In genomic region chr7:471866-472639, GRCh38 we compare ENCODE assay signal across 10 cellular contexts. TPM values are rescaled to one million over a fixed set of nuclear protein-coding genes. Genes with fewer than 3 reads are reported as not detected.
A peak's percentile ranks its signal among the peaks of the same experiment; 100 is the strongest.
DNase-seq lines count a peak whose midpoint lies in the region; ATAC-seq, FAIRE-seq and TF ChIP-seq lines count a peak whose summit lies in the region.
"Had no signal": no experiment of that assay in that cellular context is flagged by ENCODE, and none has a peak within 500 bp of the region (broad histone marks: within the 10 kb centered on the region; RNA-seq: fewer than 3 reads in every experiment).

No MANE protein-coding gene starts in this region.

- 68% methylated on average over 25 of the region's 26 CpGs for WGBS in SK-N-SH (ENCODE audit: low lambda C conversion rate)
- no CpG with 5 or more reads among the region's 26 CpGs for WGBS in H9 (ENCODE audit: extremely low coverage, insufficient read length, low lambda C conversion rate)

- H3K27me3 ChIP-seq in SK-N-SH (ENCODE audit: insufficient read depth) (no peaks in the 10 kb centered on the region), bronchial epithelial cell (ENCODE audit: control insufficient read depth, insufficient read depth, low read length) (no peaks in the 10 kb centered on the region), thoracic aorta (replicated peaks; ENCODE audit: insufficient read depth) (no peaks in the 10 kb centered on the region), H9 (ENCODE audit: insufficient read depth, low read length) (no peaks in the 10 kb centered on the region)

- H4K8ac ChIP-seq in H9 (replicated peaks; ENCODE audit: insufficient read length, low read depth, low read length): no peak overlapping the region

- POLR2A ChIA-PET in SK-N-SH (lab: Yijun Ruan, JAX): no interaction called here

- H2AK5ac ChIP-seq in H9 (ENCODE audit: insufficient read length, low read length): no peak overlapping the region

- H3K4me1 ChIP-seq in SK-N-SH (ENCODE audit: control insufficient read depth in 1 of 2, insufficient read depth in 2 of 2, low read depth in 1 of 2, low read length in 1 of 2) (peaks cover 4 to 10% of the 10 kb centered on the region in 2 experiments; a peak in 2 of 4 replicates), thoracic aorta (ENCODE audit: control insufficient read depth in 1 of 2, low read depth in 2 of 2) (peaks cover 16 to 24% of the 10 kb centered on the region in 2 donors), H9 (ENCODE audit: insufficient read depth, low read length) (no peaks in the 10 kb centered on the region)

- H3K9me3 ChIP-seq in SK-N-SH (0 out of 2 replicates have a peak, but pooled peaks cover 4% of the 10 kb centered on the region), thoracic aorta (peaks cover 6% of the 10 kb centered on the region), H9 (ENCODE audit: control insufficient read depth, low read depth, low read length) (no peaks in the 10 kb centered on the region)

- peaks cover 7% of the 10 kb centered on the region for H3K27me3 Mint-ChIP-seq in H9 (ENCODE audit: low read depth)

- no peaks in the 10 kb centered on the region for H3K79me1 ChIP-seq in H9 (ENCODE audit: insufficient read depth, low read depth, low read length, poor library complexity, severe bottlenecking)

- no peak for TF ChIP-seq RAD21 in SK-N-SH (IDR thresholded peaks at IDR 0.05; ENCODE audit: low read length)

- H3K14ac ChIP-seq in H9 (ENCODE audit: insufficient read depth, low read length): no peak overlapping the region

- H3K4ac ChIP-seq in H9 (ENCODE audit: low read depth, low read length): no peak overlapping the region

- no peak overlapping the region for H3K23ac ChIP-seq in H9 (ENCODE audit: insufficient read length, low read depth, low read length)

- no peak for DNase-seq in SK-N-SH
- peak; percentile 89 for DNase-seq in bronchial epithelial cell (ENCODE audit: low read depth)
- peak; percentile 4 to 31 for DNase-seq in left colon
- peak; percentile 82 for DNase-seq in thoracic aorta (ENCODE audit: low spot score)
- no peak for DNase-seq in DMS79 treated with DMSO at 0.1 percent for 48 hours (lab: John Stamatoyannopoulos, UW)
- no peak for DNase-seq in H9

- TF ChIP-seq EP300 in SK-N-SH (IDR thresholded peaks at IDR 0.05; ENCODE audit: borderline replicate concordance in 1 of 2, low read depth in 1 of 2, low read length in 1 of 2): no peak

- H2BK120ac ChIP-seq in H9 (ENCODE audit: low read depth, low read length, poor library complexity, severe bottlenecking): no peak overlapping the region

- ATAC-seq in SK-N-SH treated with all-trans-retinoic acid at 6 μM for 48 hours (peak; percentile 81), left colon (no peak), thoracic aorta (ENCODE audit: insufficient number of reproducible peaks, low FRiP score, low read depth) (peak; percentile 92), HG03196 (IDR thresholded peaks at IDR 0.05; ENCODE audit: unreplicated experiment) (no peak)

- H3K27ac ChIP-seq in SK-N-SH (ENCODE audit: low read depth in 2 of 2, low read length in 1 of 2) (peak overlapping the region in 1 of 2 experiments; percentile 47; a peak in 1 of 4 replicates), thoracic aorta (peak overlapping the region; percentile 77), H9 (ENCODE audit: insufficient read length, low read depth, low read length) (no peak overlapping the region)

- H3K79me2 ChIP-seq in SK-N-SH (ENCODE audit: insufficient read depth) (no peaks in the 10 kb centered on the region), H9 (ENCODE audit: insufficient read depth, low read length) (no peaks in the 10 kb centered on the region)

- no peaks in the 10 kb centered on the region for H3K4me1 Mint-ChIP-seq in H9

- H3K18ac ChIP-seq in H9 (ENCODE audit: insufficient read length, low read depth, low read length): no peak overlapping the region

- H4K91ac ChIP-seq in H9 (ENCODE audit: insufficient read length, low read depth, low read length): no peak overlapping the region

- no peak for TF ChIP-seq CTCF in SK-N-SH (IDR thresholded peaks at IDR 0.05)
- TF ChIP-seq CTCF in bronchial epithelial cell (IDR thresholded peaks at IDR 0.05; ENCODE audit: insufficient read depth, low read length, severe bottlenecking): no peak
- TF ChIP-seq CTCF in thoracic aorta (IDR thresholded peaks at IDR 0.05): no peak
- no peak for TF ChIP-seq CTCF in H9 (conservative IDR thresholded peaks at IDR 0.05)

- no peak for FAIRE-seq in bronchial epithelial cell (lab: Jason Lieb, UNC)
- FAIRE-seq: A204.1, frontal cortex had no signal

- H3K4me3 Mint-ChIP-seq in H9: no peak overlapping the region

- H3K36me3 ChIP-seq in SK-N-SH (replicated peaks in 1 of 2; ENCODE audit: control insufficient read depth in 1 of 2, insufficient read depth in 2 of 2, low read length in 1 of 2) (no peaks in the 10 kb centered on the region), bronchial epithelial cell (ENCODE audit: control insufficient read depth, insufficient read depth, low read length) (no peaks in the 10 kb centered on the region), thoracic aorta (no peaks in the 10 kb centered on the region)

- no peak overlapping the region for H3T11ph ChIP-seq in H9 (ENCODE audit: low read length)

- no peaks in the 10 kb centered on the region for H3K9me2 ChIP-seq in SK-N-SH

- no peak overlapping the region for H2BK15ac ChIP-seq in H9 (ENCODE audit: low read depth, low read length)

- H3K36me3 Mint-ChIP-seq in H9 (ENCODE audit: insufficient read depth in 1 of 3, low read depth in 3 of 3): peaks cover 10 to 13% (median 11%) of the 10 kb centered on the region in 3 experiments

- H2AFZ ChIP-seq in SK-N-SH (ENCODE audit: low read depth) (no peak overlapping the region), H9 (ENCODE audit: low read length) (no peak overlapping the region)

- no peak overlapping the region for H4K5ac ChIP-seq in H9 (ENCODE audit: insufficient read length, low read depth, low read length)

- H3K9ac ChIP-seq in SK-N-SH: no peak overlapping the region
- no peak overlapping the region for H3K9ac ChIP-seq in H9 (ENCODE audit: extremely low read depth, insufficient read length, low read length)

- intact Hi-C loops in left colon (cut with DNase I, micrococcal nuclease): no loop called here

- no peak overlapping the region for H2BK5ac ChIP-seq in H9 (ENCODE audit: insufficient read length, low read length)

- no peak overlapping the region for H3K4me3 ChIP-seq in SK-N-SH (ENCODE audit: low read depth in 2 of 2, low read length in 1 of 2)
- no peak overlapping the region for H3K4me3 ChIP-seq in bronchial epithelial cell (ENCODE audit: low read depth, low read length)
- peak overlapping the region; percentile 35 for H3K4me3 ChIP-seq in thoracic aorta

- CTCF ChIA-PET in SK-N-SH (lab: Yijun Ruan, JAX): interaction anchor here (0.6 to 1.1 kb wide), 4 partner anchors 11 to 104 kb away, joined by 3 to 4 read pairs (median 3); partner anchors contain the start of gene PDGFA

- H3K23me2 ChIP-seq in H9 (ENCODE audit: insufficient read length, low read depth, low read length, poor library complexity, severe bottlenecking): no peaks in the 10 kb centered on the region

- H3F3A ChIP-seq in SK-N-SH (replicated peaks; ENCODE audit: insufficient read depth): peaks cover 5% of the 10 kb centered on the region

- H2BK20ac ChIP-seq in H9 (ENCODE audit: low read depth, low read length, poor library complexity, severe bottlenecking): no peak overlapping the region

- no peak overlapping the region for H3K27ac Mint-ChIP-seq in H9

- no peak overlapping the region for H3K56ac ChIP-seq in H9 (ENCODE audit: insufficient read length, low read depth, low read length)

- H3K4me2 ChIP-seq in SK-N-SH (no peak overlapping the region; the same call in 1 of the 2 replicates), H9 (ENCODE audit: insufficient read depth, insufficient read length, low read length) (no peak overlapping the region)

- H4K20me1 ChIP-seq in SK-N-SH (ENCODE audit: insufficient read depth) (no peaks in the 10 kb centered on the region), H9 (ENCODE audit: control insufficient read depth, insufficient read depth, insufficient read length) (peaks cover 2% of the 10 kb centered on the region)

- H2BK12ac ChIP-seq in H9 (ENCODE audit: insufficient read length, low read depth, low read length): no peak overlapping the region

- H3K9me3 Mint-ChIP-seq in H9: peaks cover 13 to 18% of the 10 kb centered on the region in 2 experiments

TF ChIP-seq in SK-N-SH treated with all-trans-retinoic acid at 6 μM for 48 hours, 23 proteins besides CTCF, POLR2A, EP300 and RAD21 (continues in another document):
- no peak for TF ChIP-seq OSR1 (CRISPR knock-in tag; IDR thresholded peaks at IDR 0.05)

TF ChIP-seq in SK-N-SH, 30 proteins besides CTCF, POLR2A, EP300 and RAD21 (continues in another document):
- no peak for TF ChIP-seq FOXJ3 (CRISPR knock-in tag; IDR thresholded peaks at IDR 0.05)
- TF ChIP-seq PBX3 (IDR thresholded peaks at IDR 0.05): no peak
- no peak for TF ChIP-seq TCF12 (IDR thresholded peaks at IDR 0.05)
- TF ChIP-seq CHD2 (IDR thresholded peaks at IDR 0.05; ENCODE audit: low read length, partially characterized antibody): no peak
- TF ChIP-seq RXRA (IDR thresholded peaks at IDR 0.05; ENCODE audit: borderline replicate concordance, low read depth): no peak

RNA-seq across cellular contexts. Expression of gene PDGFA, which starts 47.6 kb away (rescaled TPM):
- polyA plus RNA-seq in SK-N-SH (2012; rRNA removed): 13.5 and 18.9 TPM in 2 replicates
- 6.8 and 9.8 TPM in 2 replicates for polyA plus RNA-seq in SK-N-SH (2012; cell fraction: cytosol; rRNA removed)
- 36.8 and 43.2 TPM in 2 replicates for polyA plus RNA-seq in SK-N-SH (2012; cell fraction: nucleus; rRNA removed)
- total RNA-seq in bronchial epithelial cell (55.8 and 64.8 TPM in 2 replicates), left colon (10 to 100 TPM; 58.7 to 80.2 TPM), thoracic aorta (100 to 1,000 TPM; 175 to 219 TPM), H9 (2021) (34.3 and 35.8 TPM in 2 replicates)

Comparison
In these comparisons a context has a peak if more than half of its experiments do, and no peak if none do; other contexts are left out.
1. ATAC-seq: peak in SK-N-SH treated with all-trans-retinoic acid at 6 μM for 48 hours (single experiment) and thoracic aorta (single experiment); none in left colon (single experiment) and HG03196 (single experiment).
2. DNase-seq: peak in bronchial epithelial cell (single experiment), left colon (2 of 2) and thoracic aorta (single experiment); none in SK-N-SH (single experiment), DMS79 treated with DMSO at 0.1 percent for 48 hours (single experiment) and H9 (single experiment).